ENCODE assay signal across 8 cellular contexts in genomic region chr3:141913150-141913811, GRCh38. TPM values are rescaled to one million over a fixed set of nuclear protein-coding genes. Genes with fewer than 3 reads are reported as not detected.
DNase-seq lines count a peak whose midpoint lies in the region; ATAC-seq and TF ChIP-seq lines count a peak whose summit lies in the region.

No MANE protein-coding gene starts in this region.

- H3K27ac Mint-ChIP-seq in activated T-cell treated with anti-CD3 and anti-CD28 coated beads, Interleukin-2, amount 50 U/mL, for 72 hours: peak overlapping the region; percentile 10

- no peaks in the 10 kb centered on the region for H3K4me1 Mint-ChIP-seq in activated T-cell treated with anti-CD3 and anti-CD28 coated beads, Interleukin-2, amount 50 U/mL, for 72 hours (ENCODE audit: low read depth)

- WGBS in sigmoid colon, 2 donors: 10 to 40% methylated on average over 1 of the region's 1 CpG

- H3K27me3 Mint-ChIP-seq in activated T-cell treated with anti-CD3 and anti-CD28 coated beads, Interleukin-2, amount 50 U/mL, for 72 hours (ENCODE audit: low read depth): no peaks in the 10 kb centered on the region

- H3K27me3 ChIP-seq in sigmoid colon: no peaks in the 10 kb centered on the region

- intact Hi-C loops in sigmoid colon (cut with DNase I): loop anchor here (2.0 to 10.0 kb wide), 2 partner anchors 336 to 448 kb away; no protein-coding TSS in a partner anchor

- TF ChIP-seq EP300 in sigmoid colon (IDR thresholded peaks at IDR 0.05): no peak

- peaks cover 0 to 58% (median 10%) of the 10 kb centered on the region in 4 donors for H3K36me3 ChIP-seq in sigmoid colon

- H3K9me3 ChIP-seq in sigmoid colon: no peaks in the 10 kb centered on the region

- no peak overlapping the region for H3K4me3 Mint-ChIP-seq in activated T-cell treated with anti-CD3 and anti-CD28 coated beads, Interleukin-2, amount 50 U/mL, for 72 hours

- H3K4me1 ChIP-seq in sigmoid colon: no peaks in the 10 kb centered on the region

- DNase-seq in DMS 273 (lab: John Stamatoyannopoulos, UW; ENCODE audit: unreplicated experiment) (peak; percentile 83), DMS 273 treated with DMSO at 0.1 percent for 48 hours (lab: John Stamatoyannopoulos, UW) (no peak), NCI-H82 treated with DMSO at 0.1 percent for 48 hours (lab: John Stamatoyannopoulos, UW; ENCODE audit: unreplicated experiment) (peak; percentile 25), globus pallidus (ENCODE audit: low spot score) (peak; percentile 8), sigmoid colon (no peak)
- DNase-seq in activated T-cell treated with anti-CD3 and anti-CD28 coated beads, Interleukin-2, amount 50 U/mL, for 72 hours: peak; percentile 52 to 53
- DNase-seq in activated CD8-positive, alpha-beta memory T cell treated with anti-CD3 and anti-CD28 coated beads, Interleukin-2, amount 50 U/mL, for 4 hours: no peak

- no peak overlapping the region for H3K27ac ChIP-seq in sigmoid colon

- peak; percentile 5 to 59 (median 51) for TF ChIP-seq CTCF in sigmoid colon (IDR thresholded peaks at IDR 0.05)

- peaks cover 2 to 3% of the 10 kb centered on the region in 2 donors for H3K9me3 Mint-ChIP-seq in activated T-cell treated with anti-CD3 and anti-CD28 coated beads, Interleukin-2, amount 50 U/mL, for 72 hours

- no peak for TF ChIP-seq POLR2A in sigmoid colon (IDR thresholded peaks at IDR 0.05)

- ATAC-seq in HG02852 (IDR thresholded peaks at IDR 0.05; ENCODE audit: unreplicated experiment): peak; percentile 68
- peak; percentile 67 to 79 for ATAC-seq in activated T-cell treated with anti-CD3 and anti-CD28 coated beads, Interleukin-2, amount 50 U/mL, for 72 hours (replicated peaks in 1 of 2)

- peaks cover 14 to 29% of the 10 kb centered on the region in 2 donors for H3K36me3 Mint-ChIP-seq in activated T-cell treated with anti-CD3 and anti-CD28 coated beads, Interleukin-2, amount 50 U/mL, for 72 hours (ENCODE audit: insufficient read depth in 2 of 2)

- no peak overlapping the region for H3K4me3 ChIP-seq in sigmoid colon

RNA-seq across cellular contexts. Expression of gene ATP1B3, which starts 36.8 kb away (rescaled TPM):
- total RNA-seq in activated T-cell treated with anti-CD3 and anti-CD28 coated beads, Interleukin-2, amount 50 U/mL, for 72 hours: 100 to 1,000 TPM in 1 of 2 donors, 10 to 100 TPM in 1; 79.8 to 102 TPM
- 10 to 100 TPM; 29.9 to 69.5 (median 42.5) TPM for total RNA-seq in sigmoid colon
- polyA plus RNA-seq in sigmoid colon: 100 to 1,000 TPM; 105 to 235 (median 117) TPM

Comparison
In these comparisons a context has a peak if more than half of its experiments do, and no peak if none do; other contexts are left out.
1. DNase-seq: peak in DMS 273 (single experiment), NCI-H82 treated with DMSO at 0.1 percent for 48 hours (single experiment), activated T-cell treated with anti-CD3 and anti-CD28 coated beads, Interleukin-2, amount 50 U/mL, for 72 hours (2 of 2) and globus pallidus (single experiment); none in DMS 273 treated with DMSO at 0.1 percent for 48 hours (single experiment), sigmoid colon (single experiment) and activated CD8-positive, alpha-beta memory T cell treated with anti-CD3 and anti-CD28 coated beads, Interleukin-2, amount 50 U/mL, for 4 hours (single experiment).